1 cellular context compared by ENCODE assay signal in genomic region chr3:196942226-196942914, GRCh38.
A peak's percentile ranks its signal among the peaks of the same experiment; 100 is the strongest.
TF ChIP-seq lines count a peak whose summit lies in the region.

Gene NCBP2, minus strand, starts transcription at chr3:196942528. Its CDS starts 25 bp downstream, at chr3:196942503.

TF ChIP-seq in HepG2, 621 proteins besides CTCF, POLR2A, EP300 and RAD21 (continued from another document and continues in another):
- peak; percentile 99 for TF ChIP-seq HMGXB4 (CRISPR knock-in tag; IDR thresholded peaks at IDR 0.05; ENCODE audit: borderline replicate concordance in 1 of 2, low read depth in 1 of 2)
- TF ChIP-seq SRF (IDR thresholded peaks at IDR 0.05; ENCODE audit: low read depth, low read length), result peak; percentile 63; the same call in 1 of the 2 replicates
- TF ChIP-seq PCBP2 (optimal IDR thresholded peaks at IDR 0.05; ENCODE audit: low read depth, low read length, poor library complexity, severe bottlenecking), result no peak
- TF ChIP-seq ZSCAN5A (CRISPR knock-in tag; IDR thresholded peaks at IDR 0.05; ENCODE audit: borderline replicate concordance), result peak; percentile 75
- TF ChIP-seq SNAI1 (CRISPR knock-in tag; IDR thresholded peaks at IDR 0.05; ENCODE audit: borderline replicate concordance), result peak; percentile 87
- TF ChIP-seq ELF4 (CRISPR knock-in tag; IDR thresholded peaks at IDR 0.05; ENCODE audit: borderline replicate concordance), result peak; percentile 96; the same call in 1 of the 2 replicates
- TF ChIP-seq JUNB (CRISPR knock-in tag; IDR thresholded peaks at IDR 0.05; ENCODE audit: borderline replicate concordance), result no peak
- TF ChIP-seq, protein P1, sequence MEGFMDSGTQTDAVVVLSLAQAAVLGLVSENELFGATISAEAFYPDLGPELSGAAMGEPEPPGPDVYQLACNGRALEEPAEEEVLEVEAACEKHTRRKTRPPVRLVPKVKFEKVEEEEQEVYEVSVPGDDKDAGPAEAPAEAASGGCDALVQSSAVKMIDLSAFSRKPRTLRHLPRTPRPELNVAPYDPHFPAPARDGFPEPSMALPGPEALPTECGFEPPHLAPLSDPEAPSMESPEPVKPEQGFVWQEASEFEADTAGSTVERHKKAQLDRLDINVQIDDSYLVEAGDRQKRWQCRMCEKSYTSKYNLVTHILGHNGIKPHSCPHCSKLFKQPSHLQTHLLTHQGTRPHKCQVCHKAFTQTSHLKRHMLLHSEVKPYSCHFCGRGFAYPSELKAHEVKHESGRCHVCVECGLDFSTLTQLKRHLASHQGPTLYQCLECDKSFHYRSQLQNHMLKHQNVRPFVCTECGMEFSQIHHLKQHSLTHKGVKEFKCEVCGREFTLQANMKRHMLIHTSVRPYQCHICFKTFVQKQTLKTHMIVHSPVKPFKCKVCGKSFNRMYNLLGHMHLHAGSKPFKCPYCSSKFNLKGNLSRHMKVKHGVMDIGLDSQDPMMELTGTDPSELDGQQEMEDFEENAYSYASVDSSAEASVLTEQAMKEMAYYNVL (CRISPR knock-in tag; IDR thresholded peaks at IDR 0.05; ENCODE audit: borderline replicate concordance), result peak; percentile 94
- TF ChIP-seq SP5 (CRISPR knock-in tag; IDR thresholded peaks at IDR 0.05; ENCODE audit: borderline replicate concordance, low read depth), result peak; percentile 2; the same call in 1 of the 2 replicates
- no peak for TF ChIP-seq ZNF296 (CRISPR knock-in tag; conservative IDR thresholded peaks at IDR 0.05)
- TF ChIP-seq KLF6 (CRISPR knock-in tag; IDR thresholded peaks at IDR 0.05), result peak; percentile 76; the same call in 1 of the 2 replicates
- no peak; the same call in 1 of the 2 replicates for TF ChIP-seq ZFAT (CRISPR knock-in tag; conservative IDR thresholded peaks at IDR 0.05)
- TF ChIP-seq HNRNPK (IDR thresholded peaks at IDR 0.05; ENCODE audit: low read depth, low read length, poor library complexity, severe bottlenecking), result peak; percentile 25
- peak; percentile 65; the same call in 1 of the 2 replicates for TF ChIP-seq ZNF550 (CRISPR knock-in tag; IDR thresholded peaks at IDR 0.05; ENCODE audit: borderline replicate concordance)
- TF ChIP-seq ZNF329 (CRISPR knock-in tag; IDR thresholded peaks at IDR 0.05; ENCODE audit: low read depth), result peak; percentile 78; the same call in 1 of the 2 replicates
- TF ChIP-seq BORCS8-MEF2B (CRISPR knock-in tag; IDR thresholded peaks at IDR 0.05), result 0 out of 2 replicates have a peak, but pooled peaks have one; percentile 90
- TF ChIP-seq, protein P2, sequence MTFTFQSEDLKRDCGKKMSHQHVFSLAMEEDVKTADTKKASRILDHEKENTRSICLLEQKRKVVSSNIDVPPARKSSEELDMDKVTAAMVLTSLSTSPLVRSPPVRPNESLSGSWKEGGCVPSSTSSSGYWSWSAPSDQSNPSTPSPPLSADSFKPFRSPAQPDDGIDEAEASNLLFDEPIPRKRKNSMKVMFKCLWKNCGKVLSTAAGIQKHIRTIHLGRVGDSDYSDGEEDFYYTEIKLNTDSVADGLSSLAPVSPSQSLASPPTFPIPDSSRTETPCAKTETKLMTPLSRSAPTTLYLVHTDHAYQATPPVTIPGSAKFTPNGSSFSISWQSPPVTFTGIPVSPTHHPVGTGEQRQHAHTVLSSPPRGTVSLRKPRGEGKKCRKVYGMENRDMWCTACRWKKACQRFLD (CRISPR knock-in tag; IDR thresholded peaks at IDR 0.05; ENCODE audit: borderline replicate concordance), result peak; percentile 55; the same call in 1 of the 2 replicates
- peak; percentile 63; the same call in 1 of the 2 replicates for TF ChIP-seq ZNF558 (CRISPR knock-in tag; IDR thresholded peaks at IDR 0.05; ENCODE audit: borderline replicate concordance)
- TF ChIP-seq ZKSCAN5 (CRISPR knock-in tag; IDR thresholded peaks at IDR 0.05), result no peak
- TF ChIP-seq ZNF577 (CRISPR knock-in tag; IDR thresholded peaks at IDR 0.05; ENCODE audit: borderline replicate concordance, low read depth), result no peak
- no peak; the same call in 1 of the 2 replicates for TF ChIP-seq PRMT3 (CRISPR knock-in tag; IDR thresholded peaks at IDR 0.05; ENCODE audit: borderline replicate concordance, low read depth)
- TF ChIP-seq PAWR (CRISPR knock-in tag; IDR thresholded peaks at IDR 0.05; ENCODE audit: borderline replicate concordance), result peak; percentile 32; the same call in 1 of the 2 replicates
- TF ChIP-seq ZBTB43 (CRISPR knock-in tag; conservative IDR thresholded peaks at IDR 0.05), result no peak; the same call in 1 of the 2 replicates
- TF ChIP-seq ZNF337 (CRISPR knock-in tag; IDR thresholded peaks at IDR 0.05; ENCODE audit: borderline replicate concordance, low read depth), result peak; percentile 54; the same call in 1 of the 2 replicates
- peak; percentile 49; the same call in 1 of the 2 replicates for TF ChIP-seq ZSCAN31 (CRISPR knock-in tag; IDR thresholded peaks at IDR 0.05; ENCODE audit: low read depth)
- TF ChIP-seq RNF2 (conservative IDR thresholded peaks at IDR 0.05; ENCODE audit: low read depth), result peak; percentile 86
- peak; percentile 81; the same call in 1 of the 2 replicates for TF ChIP-seq TMF1 (CRISPR knock-in tag; IDR thresholded peaks at IDR 0.05; ENCODE audit: low read depth)
- no peak for TF ChIP-seq ZNF354B (CRISPR knock-in tag; IDR thresholded peaks at IDR 0.05)
- TF ChIP-seq MIER3 (CRISPR knock-in tag; IDR thresholded peaks at IDR 0.05; ENCODE audit: borderline replicate concordance), result peak; percentile 90; the same call in 1 of the 2 replicates
- TF ChIP-seq, protein P3, sequence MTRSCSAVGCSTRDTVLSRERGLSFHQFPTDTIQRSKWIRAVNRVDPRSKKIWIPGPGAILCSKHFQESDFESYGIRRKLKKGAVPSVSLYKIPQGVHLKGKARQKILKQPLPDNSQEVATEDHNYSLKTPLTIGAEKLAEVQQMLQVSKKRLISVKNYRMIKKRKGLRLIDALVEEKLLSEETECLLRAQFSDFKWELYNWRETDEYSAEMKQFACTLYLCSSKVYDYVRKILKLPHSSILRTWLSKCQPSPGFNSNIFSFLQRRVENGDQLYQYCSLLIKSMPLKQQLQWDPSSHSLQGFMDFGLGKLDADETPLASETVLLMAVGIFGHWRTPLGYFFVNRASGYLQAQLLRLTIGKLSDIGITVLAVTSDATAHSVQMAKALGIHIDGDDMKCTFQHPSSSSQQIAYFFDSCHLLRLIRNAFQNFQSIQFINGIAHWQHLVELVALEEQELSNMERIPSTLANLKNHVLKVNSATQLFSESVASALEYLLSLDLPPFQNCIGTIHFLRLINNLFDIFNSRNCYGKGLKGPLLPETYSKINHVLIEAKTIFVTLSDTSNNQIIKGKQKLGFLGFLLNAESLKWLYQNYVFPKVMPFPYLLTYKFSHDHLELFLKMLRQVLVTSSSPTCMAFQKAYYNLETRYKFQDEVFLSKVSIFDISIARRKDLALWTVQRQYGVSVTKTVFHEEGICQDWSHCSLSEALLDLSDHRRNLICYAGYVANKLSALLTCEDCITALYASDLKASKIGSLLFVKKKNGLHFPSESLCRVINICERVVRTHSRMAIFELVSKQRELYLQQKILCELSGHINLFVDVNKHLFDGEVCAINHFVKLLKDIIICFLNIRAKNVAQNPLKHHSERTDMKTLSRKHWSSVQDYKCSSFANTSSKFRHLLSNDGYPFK (CRISPR knock-in tag; IDR thresholded peaks at IDR 0.05; ENCODE audit: borderline replicate concordance), result peak; percentile 92
- TF ChIP-seq PLRG1 (conservative IDR thresholded peaks at IDR 0.05), result no peak
- TF ChIP-seq POLR2AphosphoS2 (IDR thresholded peaks at IDR 0.05; ENCODE audit: low read depth, low read length), result peak; percentile 83; the same call in 1 of the 2 replicates
- TF ChIP-seq, protein P4, sequence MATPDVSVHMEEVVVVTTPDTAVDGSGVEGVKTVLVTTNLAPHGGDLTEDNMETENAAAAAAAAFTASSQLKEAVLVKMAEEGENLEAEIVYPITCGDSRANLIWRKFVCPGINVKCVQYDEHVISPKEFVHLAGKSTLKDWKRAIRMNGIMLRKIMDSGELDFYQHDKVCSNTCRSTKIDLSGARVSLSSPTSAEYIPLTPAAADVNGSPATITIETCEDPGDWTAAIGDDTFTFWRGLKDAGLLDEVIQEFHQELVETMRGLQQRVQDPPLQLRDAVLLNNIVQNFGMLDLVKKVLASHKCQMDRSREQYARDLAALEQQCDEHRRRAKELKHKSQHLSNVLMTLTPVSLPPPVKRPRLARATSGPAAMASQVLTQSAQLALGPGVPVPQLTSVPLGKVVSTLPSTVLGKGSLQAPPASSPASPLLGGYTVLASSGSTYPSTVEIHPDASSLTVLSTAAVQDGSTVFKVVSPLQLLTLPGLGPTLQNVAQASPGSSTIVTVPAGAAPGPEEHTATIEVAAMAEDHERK (CRISPR knock-in tag; IDR thresholded peaks at IDR 0.05; ENCODE audit: low read depth), result peak; percentile 72; the same call in 1 of the 2 replicates
- peak; percentile 59 for TF ChIP-seq ISL2 (CRISPR knock-in tag; IDR thresholded peaks at IDR 0.05)
- 0 out of 2 replicates have a peak, but pooled peaks have one; percentile 12 for TF ChIP-seq ZNF44 (CRISPR knock-in tag; IDR thresholded peaks at IDR 0.05)
- TF ChIP-seq ZNF574 (CRISPR knock-in tag; IDR thresholded peaks at IDR 0.05), result peak; percentile 94
- 0 out of 2 replicates have a peak, but pooled peaks have one; percentile 18 for TF ChIP-seq ZSCAN29 (CRISPR knock-in tag; conservative IDR thresholded peaks at IDR 0.05)
- TF ChIP-seq PREB (CRISPR knock-in tag; IDR thresholded peaks at IDR 0.05), result peak; percentile 78; the same call in 1 of the 2 replicates
- TF ChIP-seq, protein P5, sequence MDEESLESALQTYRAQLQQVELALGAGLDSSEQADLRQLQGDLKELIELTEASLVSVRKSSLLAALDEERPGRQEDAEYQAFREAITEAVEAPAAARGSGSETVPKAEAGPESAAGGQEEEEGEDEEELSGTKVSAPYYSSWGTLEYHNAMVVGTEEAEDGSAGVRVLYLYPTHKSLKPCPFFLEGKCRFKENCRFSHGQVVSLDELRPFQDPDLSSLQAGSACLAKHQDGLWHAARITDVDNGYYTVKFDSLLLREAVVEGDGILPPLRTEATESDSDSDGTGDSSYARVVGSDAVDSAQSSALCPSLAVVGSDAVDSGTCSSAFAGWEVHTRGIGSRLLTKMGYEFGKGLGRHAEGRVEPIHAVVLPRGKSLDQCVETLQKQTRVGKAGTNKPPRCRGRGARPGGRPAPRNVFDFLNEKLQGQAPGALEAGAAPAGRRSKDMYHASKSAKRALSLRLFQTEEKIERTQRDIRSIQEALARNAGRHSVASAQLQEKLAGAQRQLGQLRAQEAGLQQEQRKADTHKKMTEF (CRISPR knock-in tag; IDR thresholded peaks at IDR 0.05), result peak; percentile 96
- no peak for TF ChIP-seq TBX3 (IDR thresholded peaks at IDR 0.05; ENCODE audit: borderline replicate concordance)
- TF ChIP-seq, protein P6, sequence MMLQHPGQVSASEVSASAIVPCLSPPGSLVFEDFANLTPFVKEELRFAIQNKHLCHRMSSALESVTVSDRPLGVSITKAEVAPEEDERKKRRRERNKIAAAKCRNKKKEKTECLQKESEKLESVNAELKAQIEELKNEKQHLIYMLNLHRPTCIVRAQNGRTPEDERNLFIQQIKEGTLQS (CRISPR knock-in tag; IDR thresholded peaks at IDR 0.05), result peak; percentile 60
